ENCODE assay signal across 1 cellular context in the genomic region with DNA sequence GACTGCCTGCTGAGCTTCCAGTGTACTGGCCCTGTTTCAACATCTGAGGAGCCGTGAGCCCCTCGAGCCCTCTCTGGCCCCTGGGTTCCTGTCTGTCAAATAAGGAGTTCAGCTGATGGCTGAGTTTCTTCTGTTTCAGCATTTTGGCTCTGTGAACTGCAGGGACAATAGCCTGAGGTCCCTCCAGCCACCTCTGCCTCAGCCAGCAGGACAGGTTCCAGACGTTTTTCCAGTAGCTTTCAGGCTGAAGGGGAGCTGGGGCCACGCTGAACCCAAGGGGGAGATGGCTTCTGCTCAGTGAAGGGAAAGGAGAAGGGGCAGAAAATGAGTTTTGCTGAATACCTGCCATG.
TF ChIP-seq lines count a peak whose summit lies in the region.

No MANE protein-coding gene starts in this region.

TF ChIP-seq in HepG2, 621 proteins besides CTCF, POLR2A, EP300 and RAD21:
- TF ChIP-seq, protein P1, sequence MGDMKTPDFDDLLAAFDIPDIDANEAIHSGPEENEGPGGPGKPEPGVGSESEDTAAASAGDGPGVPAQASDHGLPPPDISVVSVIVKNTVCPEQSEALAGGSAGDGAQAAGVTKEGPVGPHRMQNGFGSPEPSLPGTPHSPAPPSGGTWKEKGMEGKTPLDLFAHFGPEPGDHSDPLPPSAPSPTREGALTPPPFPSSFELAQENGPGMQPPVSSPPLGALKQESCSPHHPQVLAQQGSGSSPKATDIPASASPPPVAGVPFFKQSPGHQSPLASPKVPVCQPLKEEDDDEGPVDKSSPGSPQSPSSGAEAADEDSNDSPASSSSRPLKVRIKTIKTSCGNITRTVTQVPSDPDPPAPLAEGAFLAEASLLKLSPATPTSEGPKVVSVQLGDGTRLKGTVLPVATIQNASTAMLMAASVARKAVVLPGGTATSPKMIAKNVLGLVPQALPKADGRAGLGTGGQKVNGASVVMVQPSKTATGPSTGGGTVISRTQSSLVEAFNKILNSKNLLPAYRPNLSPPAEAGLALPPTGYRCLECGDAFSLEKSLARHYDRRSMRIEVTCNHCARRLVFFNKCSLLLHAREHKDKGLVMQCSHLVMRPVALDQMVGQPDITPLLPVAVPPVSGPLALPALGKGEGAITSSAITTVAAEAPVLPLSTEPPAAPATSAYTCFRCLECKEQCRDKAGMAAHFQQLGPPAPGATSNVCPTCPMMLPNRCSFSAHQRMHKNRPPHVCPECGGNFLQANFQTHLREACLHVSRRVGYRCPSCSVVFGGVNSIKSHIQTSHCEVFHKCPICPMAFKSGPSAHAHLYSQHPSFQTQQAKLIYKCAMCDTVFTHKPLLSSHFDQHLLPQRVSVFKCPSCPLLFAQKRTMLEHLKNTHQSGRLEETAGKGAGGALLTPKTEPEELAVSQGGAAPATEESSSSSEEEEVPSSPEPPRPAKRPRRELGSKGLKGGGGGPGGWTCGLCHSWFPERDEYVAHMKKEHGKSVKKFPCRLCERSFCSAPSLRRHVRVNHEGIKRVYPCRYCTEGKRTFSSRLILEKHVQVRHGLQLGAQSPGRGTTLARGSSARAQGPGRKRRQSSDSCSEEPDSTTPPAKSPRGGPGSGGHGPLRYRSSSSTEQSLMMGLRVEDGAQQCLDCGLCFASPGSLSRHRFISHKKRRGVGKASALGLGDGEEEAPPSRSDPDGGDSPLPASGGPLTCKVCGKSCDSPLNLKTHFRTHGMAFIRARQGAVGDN (CRISPR knock-in tag; IDR thresholded peaks at IDR 0.05): 0 out of 2 replicates have a peak, but pooled peaks have one; percentile 1
- no peak for TF ChIP-seq NFYC (CRISPR knock-in tag; IDR thresholded peaks at IDR 0.05)
TF ChIP-seq in HepG2: peak in this region for 1.
